Comparison of ENCODE assay signal across 24 cellular contexts in the genomic region with DNA sequence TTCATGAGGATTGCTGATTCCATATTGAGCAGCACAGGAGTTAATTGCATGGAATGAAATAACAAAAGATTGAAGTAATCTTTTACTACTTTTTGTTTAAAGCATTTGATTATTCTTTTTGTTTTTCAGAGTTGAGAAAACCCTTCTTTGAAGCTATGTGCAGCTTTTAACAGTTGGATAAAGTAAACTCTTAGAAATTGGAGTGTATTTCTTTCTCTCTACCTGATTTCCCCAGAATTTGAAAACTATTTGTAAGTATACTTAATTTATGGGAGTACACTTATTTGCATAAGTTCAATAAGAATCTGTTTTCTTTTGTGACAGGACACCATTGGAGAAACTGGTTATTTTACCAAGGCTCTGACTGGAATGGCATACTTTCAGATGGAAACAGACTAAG.
"Had no signal": no experiment of that assay in that cellular context is flagged by ENCODE, and none has a peak within 500 bp of the region (broad histone marks: within the 10 kb centered on the region; RNA-seq: fewer than 3 reads in every experiment).

No MANE protein-coding gene starts in this region.

- ATAC-seq: effector memory CD8-positive, alpha-beta T cell; esophagus mucosa; gastrocnemius medialis; heart right ventricle; left cardiac atrium; left lung; left ventricle myocardium superior; lower lobe of right lung; naive thymus-derived CD4-positive, alpha-beta T cell; natural killer cell had no signal

- H3K27ac ChIP-seq: colonic mucosa, epithelial cell of prostate, esophagus squamous epithelium, gastrocnemius medialis, heart right ventricle, left lung, lower lobe of right lung had no signal

- H3K4me1 ChIP-seq: colonic mucosa, esophagus squamous epithelium, gastrocnemius medialis, heart right ventricle, left lung, lower lobe of right lung had no signal

- H3K27ac Mint-ChIP-seq: dendritic cell treated with granulocyte-macrophage colony-stimulating factor and Interleukin-4, amounts not matched to agents 40 ng/mL and 50 ng/mL, for 4 days; effector memory CD8-positive, alpha-beta T cell; naive thymus-derived CD4-positive, alpha-beta T cell; natural killer cell had no signal

- H3K27me3 ChIP-seq: colonic mucosa, esophagus squamous epithelium, gastrocnemius medialis, heart right ventricle, left lung had no signal

- H3K9me3 ChIP-seq: colonic mucosa had no signal

- DNase-seq: colonic mucosa; cortex of kidney; effector CD8-positive, alpha-beta T cell; effector memory CD8-positive, alpha-beta T cell; erythroblast; esophagus squamous epithelium; foreskin fibroblast; foreskin melanocyte; gastrocnemius medialis; glutamatergic neuron; head of caudate nucleus; heart right ventricle; hippocampal formation; left cardiac atrium; left lung; left ventricle myocardium superior; lower lobe of right lung; mesenchymal stem cell; midbrain; naive thymus-derived CD4-positive, alpha-beta T cell; natural killer cell had no signal

- H3K4me3 ChIP-seq: colonic mucosa, esophagus squamous epithelium, gastrocnemius medialis, heart right ventricle, left lung, lower lobe of right lung had no signal

- H3K36me3 ChIP-seq: colonic mucosa, esophagus squamous epithelium, gastrocnemius medialis, heart right ventricle, left lung, lower lobe of right lung had no signal
